1 cellular context compared by ENCODE assay signal in the genomic region with DNA sequence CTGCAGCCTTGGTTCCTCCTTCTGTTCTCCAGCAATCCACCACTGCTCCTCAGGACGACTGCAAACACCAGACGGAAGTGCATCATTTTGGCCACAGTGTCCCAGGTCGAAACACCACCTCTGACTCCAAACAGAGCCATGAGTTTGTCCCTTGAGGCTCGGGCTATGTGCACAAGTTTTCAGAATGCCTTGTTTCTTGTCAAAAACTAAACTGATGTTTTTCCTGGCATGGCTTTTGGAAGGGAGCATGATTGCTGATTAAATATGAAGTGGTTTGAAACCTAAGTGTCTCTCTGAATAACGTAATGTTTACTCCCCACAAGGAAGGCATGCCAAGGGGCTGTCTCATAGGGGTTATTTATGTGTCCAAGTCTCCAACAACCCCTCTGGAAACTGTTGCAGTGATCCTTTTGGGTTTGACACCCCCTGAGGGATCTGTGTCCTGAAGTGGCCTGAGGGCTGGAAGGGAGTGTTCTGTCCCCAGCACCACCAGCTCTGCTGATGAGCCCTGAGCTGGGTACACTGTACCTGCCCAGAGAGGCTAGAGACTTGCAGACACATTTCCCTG.
TF ChIP-seq lines count a peak whose summit lies in the region.

No MANE protein-coding gene starts in this region.

TF ChIP-seq in HEK293, 187 proteins besides CTCF, POLR2A, EP300 and RAD21 (continued from another document and continues in another):
- TF ChIP-seq, protein P1, sequence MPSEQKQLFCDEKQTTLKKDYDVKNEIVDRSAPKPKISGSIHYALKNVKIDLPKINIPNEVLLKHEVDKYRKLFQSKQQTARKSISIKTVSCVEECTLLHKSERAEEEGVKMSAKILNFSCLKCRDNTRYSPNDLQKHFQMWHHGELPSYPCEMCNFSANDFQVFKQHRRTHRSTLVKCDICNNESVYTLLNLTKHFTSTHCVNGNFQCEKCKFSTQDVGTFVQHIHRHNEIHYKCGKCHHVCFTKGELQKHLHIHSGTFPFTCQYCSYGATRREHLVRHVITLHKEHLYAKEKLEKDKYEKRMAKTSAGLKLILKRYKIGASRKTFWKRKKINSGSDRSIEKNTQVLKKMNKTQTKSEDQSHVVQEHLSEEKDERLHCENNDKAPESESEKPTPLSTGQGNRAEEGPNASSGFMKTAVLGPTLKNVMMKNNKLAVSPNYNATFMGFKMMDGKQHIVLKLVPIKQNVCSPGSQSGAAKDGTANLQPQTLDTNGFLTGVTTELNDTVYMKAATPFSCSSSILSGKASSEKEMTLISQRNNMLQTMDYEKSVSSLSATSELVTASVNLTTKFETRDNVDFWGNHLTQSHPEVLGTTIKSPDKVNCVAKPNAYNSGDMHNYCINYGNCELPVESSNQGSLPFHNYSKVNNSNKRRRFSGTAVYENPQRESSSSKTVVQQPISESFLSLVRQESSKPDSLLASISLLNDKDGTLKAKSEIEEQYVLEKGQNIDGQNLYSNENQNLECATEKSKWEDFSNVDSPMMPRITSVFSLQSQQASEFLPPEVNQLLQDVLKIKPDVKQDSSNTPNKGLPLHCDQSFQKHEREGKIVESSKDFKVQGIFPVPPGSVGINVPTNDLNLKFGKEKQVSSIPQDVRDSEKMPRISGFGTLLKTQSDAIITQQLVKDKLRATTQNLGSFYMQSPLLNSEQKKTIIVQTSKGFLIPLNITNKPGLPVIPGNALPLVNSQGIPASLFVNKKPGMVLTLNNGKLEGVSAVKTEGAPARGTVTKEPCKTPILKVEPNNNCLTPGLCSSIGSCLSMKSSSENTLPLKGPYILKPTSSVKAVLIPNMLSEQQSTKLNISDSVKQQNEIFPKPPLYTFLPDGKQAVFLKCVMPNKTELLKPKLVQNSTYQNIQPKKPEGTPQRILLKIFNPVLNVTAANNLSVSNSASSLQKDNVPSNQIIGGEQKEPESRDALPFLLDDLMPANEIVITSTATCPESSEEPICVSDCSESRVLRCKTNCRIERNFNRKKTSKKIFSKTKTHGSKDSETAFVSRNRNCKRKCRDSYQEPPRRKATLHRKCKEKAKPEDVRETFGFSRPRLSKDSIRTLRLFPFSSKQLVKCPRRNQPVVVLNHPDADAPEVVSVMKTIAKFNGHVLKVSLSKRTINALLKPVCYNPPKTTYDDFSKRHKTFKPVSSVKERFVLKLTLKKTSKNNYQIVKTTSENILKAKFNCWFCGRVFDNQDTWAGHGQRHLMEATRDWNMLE (tag by site-specific recombination; conservative IDR thresholded peaks at IDR 0.05; ENCODE audit: low read depth), result no peak
- TF ChIP-seq ZNF837 (tag by site-specific recombination; IDR thresholded peaks at IDR 0.05), result no peak
- TF ChIP-seq ZNF114 (tag by site-specific recombination; IDR thresholded peaks at IDR 0.05), result no peak
- peak; percentile 98 for TF ChIP-seq WT1 (tag by site-specific recombination; IDR thresholded peaks at IDR 0.05)
- TF ChIP-seq, protein P2, sequence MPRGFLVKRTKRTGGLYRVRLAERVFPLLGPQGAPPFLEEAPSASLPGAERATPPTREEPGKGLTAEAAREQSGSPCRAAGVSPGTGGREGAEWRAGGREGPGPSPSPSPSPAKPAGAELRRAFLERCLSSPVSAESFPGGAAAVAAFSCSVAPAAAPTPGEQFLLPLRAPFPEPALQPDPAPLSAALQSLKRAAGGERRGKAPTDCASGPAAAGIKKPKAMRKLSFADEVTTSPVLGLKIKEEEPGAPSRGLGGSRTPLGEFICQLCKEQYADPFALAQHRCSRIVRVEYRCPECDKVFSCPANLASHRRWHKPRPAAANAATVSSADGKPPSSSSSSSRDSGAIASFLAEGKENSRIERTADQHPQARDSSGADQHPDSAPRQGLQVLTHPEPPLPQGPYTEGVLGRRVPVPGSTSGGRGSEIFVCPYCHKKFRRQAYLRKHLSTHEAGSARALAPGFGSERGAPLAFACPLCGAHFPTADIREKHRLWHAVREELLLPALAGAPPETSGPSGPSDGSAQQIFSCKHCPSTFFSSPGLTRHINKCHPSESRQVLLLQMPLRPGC (tag by site-specific recombination; IDR thresholded peaks at IDR 0.05), result no peak
- TF ChIP-seq, protein P3, sequence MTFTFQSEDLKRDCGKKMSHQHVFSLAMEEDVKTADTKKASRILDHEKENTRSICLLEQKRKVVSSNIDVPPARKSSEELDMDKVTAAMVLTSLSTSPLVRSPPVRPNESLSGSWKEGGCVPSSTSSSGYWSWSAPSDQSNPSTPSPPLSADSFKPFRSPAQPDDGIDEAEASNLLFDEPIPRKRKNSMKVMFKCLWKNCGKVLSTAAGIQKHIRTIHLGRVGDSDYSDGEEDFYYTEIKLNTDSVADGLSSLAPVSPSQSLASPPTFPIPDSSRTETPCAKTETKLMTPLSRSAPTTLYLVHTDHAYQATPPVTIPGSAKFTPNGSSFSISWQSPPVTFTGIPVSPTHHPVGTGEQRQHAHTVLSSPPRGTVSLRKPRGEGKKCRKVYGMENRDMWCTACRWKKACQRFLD (tag by site-specific recombination; IDR thresholded peaks at IDR 0.05), result no peak
- TF ChIP-seq, protein P4, sequence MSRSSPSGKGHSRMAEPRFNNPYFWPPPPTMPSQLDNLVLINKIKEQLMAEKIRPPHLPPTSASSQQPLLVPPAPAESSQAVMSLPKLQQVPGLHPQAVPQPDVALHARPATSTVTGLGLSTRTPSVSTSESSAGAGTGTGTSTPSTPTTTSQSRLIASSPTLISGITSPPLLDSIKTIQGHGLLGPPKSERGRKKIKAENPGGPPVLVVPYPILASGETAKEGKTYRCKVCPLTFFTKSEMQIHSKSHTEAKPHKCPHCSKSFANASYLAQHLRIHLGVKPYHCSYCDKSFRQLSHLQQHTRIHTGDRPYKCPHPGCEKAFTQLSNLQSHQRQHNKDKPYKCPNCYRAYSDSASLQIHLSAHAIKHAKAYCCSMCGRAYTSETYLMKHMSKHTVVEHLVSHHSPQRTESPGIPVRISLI (tag by site-specific recombination; IDR thresholded peaks at IDR 0.05), result no peak
- peak; percentile 70 for TF ChIP-seq FEZF1 (tag by site-specific recombination; IDR thresholded peaks at IDR 0.05)
- no peak for TF ChIP-seq ZNF473 (tag by site-specific recombination; IDR thresholded peaks at IDR 0.05)
- TF ChIP-seq, protein P5, sequence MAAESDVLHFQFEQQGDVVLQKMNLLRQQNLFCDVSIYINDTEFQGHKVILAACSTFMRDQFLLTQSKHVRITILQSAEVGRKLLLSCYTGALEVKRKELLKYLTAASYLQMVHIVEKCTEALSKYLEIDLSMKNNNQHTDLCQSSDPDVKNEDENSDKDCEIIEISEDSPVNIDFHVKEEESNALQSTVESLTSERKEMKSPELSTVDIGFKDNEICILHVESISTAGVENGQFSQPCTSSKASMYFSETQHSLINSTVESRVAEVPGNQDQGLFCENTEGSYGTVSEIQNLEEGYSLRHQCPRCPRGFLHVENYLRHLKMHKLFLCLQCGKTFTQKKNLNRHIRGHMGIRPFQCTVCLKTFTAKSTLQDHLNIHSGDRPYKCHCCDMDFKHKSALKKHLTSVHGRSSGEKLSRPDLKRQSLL (tag by site-specific recombination; IDR thresholded peaks at IDR 0.05), result no peak
- TF ChIP-seq MZF1 (tag by site-specific recombination; IDR thresholded peaks at IDR 0.05; ENCODE audit: borderline replicate concordance), result no peak
- no peak for TF ChIP-seq KLF1 (tag by site-specific recombination; IDR thresholded peaks at IDR 0.05)
- TF ChIP-seq MYNN (tag by site-specific recombination; IDR thresholded peaks at IDR 0.05; ENCODE audit: borderline replicate concordance), result no peak
- TF ChIP-seq ZNF19 (tag by site-specific recombination; IDR thresholded peaks at IDR 0.05; ENCODE audit: low read depth), result no peak
- no peak for TF ChIP-seq ZNF558 (tag by site-specific recombination; IDR thresholded peaks at IDR 0.05)
- TF ChIP-seq ZNF16 (tag by site-specific recombination; IDR thresholded peaks at IDR 0.05; ENCODE audit: low read depth), result no peak
- TF ChIP-seq, protein P6, sequence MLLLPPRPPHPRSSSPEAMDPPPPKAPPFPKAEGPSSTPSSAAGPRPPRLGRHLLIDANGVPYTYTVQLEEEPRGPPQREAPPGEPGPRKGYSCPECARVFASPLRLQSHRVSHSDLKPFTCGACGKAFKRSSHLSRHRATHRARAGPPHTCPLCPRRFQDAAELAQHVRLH (tag by site-specific recombination; IDR thresholded peaks at IDR 0.05), result no peak
- no peak for TF ChIP-seq ZNF548 (tag by site-specific recombination; IDR thresholded peaks at IDR 0.05)
- no peak for TF ChIP-seq TCF7L2 (IDR thresholded peaks at IDR 0.05; ENCODE audit: borderline replicate concordance, low read depth, low read length)
- TF ChIP-seq ZNF433 (tag by site-specific recombination; IDR thresholded peaks at IDR 0.05; ENCODE audit: low read depth), result no peak
- TF ChIP-seq ZNF416 (tag by site-specific recombination; IDR thresholded peaks at IDR 0.05), result no peak
- no peak for TF ChIP-seq ZNF354C (tag by site-specific recombination; IDR thresholded peaks at IDR 0.05; ENCODE audit: borderline replicate concordance, low read depth)
- no peak for TF ChIP-seq ZNF510 (tag by site-specific recombination; IDR thresholded peaks at IDR 0.05; ENCODE audit: insufficient replicate concordance)
- TF ChIP-seq ZNF624 (tag by site-specific recombination; IDR thresholded peaks at IDR 0.05), result no peak
- no peak for TF ChIP-seq ZNF768 (tag by site-specific recombination; IDR thresholded peaks at IDR 0.05)
- TF ChIP-seq, protein P7, sequence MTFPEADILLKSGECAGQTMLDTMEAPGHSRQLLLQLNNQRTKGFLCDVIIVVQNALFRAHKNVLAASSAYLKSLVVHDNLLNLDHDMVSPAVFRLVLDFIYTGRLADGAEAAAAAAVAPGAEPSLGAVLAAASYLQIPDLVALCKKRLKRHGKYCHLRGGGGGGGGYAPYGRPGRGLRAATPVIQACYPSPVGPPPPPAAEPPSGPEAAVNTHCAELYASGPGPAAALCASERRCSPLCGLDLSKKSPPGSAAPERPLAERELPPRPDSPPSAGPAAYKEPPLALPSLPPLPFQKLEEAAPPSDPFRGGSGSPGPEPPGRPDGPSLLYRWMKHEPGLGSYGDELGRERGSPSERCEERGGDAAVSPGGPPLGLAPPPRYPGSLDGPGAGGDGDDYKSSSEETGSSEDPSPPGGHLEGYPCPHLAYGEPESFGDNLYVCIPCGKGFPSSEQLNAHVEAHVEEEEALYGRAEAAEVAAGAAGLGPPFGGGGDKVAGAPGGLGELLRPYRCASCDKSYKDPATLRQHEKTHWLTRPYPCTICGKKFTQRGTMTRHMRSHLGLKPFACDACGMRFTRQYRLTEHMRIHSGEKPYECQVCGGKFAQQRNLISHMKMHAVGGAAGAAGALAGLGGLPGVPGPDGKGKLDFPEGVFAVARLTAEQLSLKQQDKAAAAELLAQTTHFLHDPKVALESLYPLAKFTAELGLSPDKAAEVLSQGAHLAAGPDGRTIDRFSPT (tag by site-specific recombination; IDR thresholded peaks at IDR 0.05), result no peak
- TF ChIP-seq PRDM1 (tag by site-specific recombination; IDR thresholded peaks at IDR 0.05), result no peak
- no peak for TF ChIP-seq ZNF521 (tag by site-specific recombination; IDR thresholded peaks at IDR 0.05)
- TF ChIP-seq ZNF23 (tag by site-specific recombination; IDR thresholded peaks at IDR 0.05; ENCODE audit: borderline replicate concordance), result no peak
- TF ChIP-seq, protein P8, sequence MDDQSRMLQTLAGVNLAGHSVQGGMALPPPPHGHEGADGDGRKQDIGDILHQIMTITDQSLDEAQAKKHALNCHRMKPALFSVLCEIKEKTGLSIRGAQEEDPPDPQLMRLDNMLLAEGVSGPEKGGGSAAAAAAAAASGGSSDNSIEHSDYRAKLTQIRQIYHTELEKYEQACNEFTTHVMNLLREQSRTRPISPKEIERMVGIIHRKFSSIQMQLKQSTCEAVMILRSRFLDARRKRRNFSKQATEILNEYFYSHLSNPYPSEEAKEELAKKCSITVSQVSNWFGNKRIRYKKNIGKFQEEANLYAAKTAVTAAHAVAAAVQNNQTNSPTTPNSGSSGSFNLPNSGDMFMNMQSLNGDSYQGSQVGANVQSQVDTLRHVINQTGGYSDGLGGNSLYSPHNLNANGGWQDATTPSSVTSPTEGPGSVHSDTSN (CRISPR knock-in tag; IDR thresholded peaks at IDR 0.05), result no peak
- no peak for TF ChIP-seq ZBTB8A (tag by site-specific recombination; IDR thresholded peaks at IDR 0.05)
- no peak for TF ChIP-seq ZNF394 (tag by site-specific recombination; IDR thresholded peaks at IDR 0.05; ENCODE audit: borderline replicate concordance)
- no peak for TF ChIP-seq ZNF747 (tag by site-specific recombination; IDR thresholded peaks at IDR 0.05)
- TF ChIP-seq, protein P9, sequence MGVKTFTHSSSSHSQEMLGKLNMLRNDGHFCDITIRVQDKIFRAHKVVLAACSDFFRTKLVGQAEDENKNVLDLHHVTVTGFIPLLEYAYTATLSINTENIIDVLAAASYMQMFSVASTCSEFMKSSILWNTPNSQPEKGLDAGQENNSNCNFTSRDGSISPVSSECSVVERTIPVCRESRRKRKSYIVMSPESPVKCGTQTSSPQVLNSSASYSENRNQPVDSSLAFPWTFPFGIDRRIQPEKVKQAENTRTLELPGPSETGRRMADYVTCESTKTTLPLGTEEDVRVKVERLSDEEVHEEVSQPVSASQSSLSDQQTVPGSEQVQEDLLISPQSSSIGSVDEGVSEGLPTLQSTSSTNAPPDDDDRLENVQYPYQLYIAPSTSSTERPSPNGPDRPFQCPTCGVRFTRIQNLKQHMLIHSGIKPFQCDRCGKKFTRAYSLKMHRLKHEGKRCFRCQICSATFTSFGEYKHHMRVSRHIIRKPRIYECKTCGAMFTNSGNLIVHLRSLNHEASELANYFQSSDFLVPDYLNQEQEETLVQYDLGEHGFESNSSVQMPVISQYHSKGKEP (tag by site-specific recombination; IDR thresholded peaks at IDR 0.05), result 0 out of 2 replicates have a peak, but pooled peaks have one; percentile 18
- no peak for TF ChIP-seq ZNF623 (tag by site-specific recombination; IDR thresholded peaks at IDR 0.05)
- TF ChIP-seq, protein P10, sequence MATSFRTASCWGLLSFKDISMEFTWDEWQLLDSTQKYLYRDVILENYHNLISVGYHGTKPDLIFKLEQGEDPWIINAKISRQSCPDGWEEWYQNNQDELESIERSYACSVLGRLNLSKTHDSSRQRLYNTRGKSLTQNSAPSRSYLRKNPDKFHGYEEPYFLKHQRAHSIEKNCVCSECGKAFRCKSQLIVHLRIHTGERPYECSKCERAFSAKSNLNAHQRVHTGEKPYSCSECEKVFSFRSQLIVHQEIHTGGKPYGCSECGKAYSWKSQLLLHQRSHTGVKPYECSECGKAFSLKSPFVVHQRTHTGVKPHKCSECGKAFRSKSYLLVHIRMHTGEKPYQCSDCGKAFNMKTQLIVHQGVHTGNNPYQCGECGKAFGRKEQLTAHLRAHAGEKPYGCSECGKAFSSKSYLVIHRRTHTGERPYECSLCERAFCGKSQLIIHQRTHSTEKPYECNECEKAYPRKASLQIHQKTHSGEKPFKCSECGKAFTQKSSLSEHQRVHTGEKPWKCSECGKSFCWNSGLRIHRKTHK (tag by site-specific recombination; IDR thresholded peaks at IDR 0.05), result no peak
- TF ChIP-seq ZNF133 (tag by site-specific recombination; IDR thresholded peaks at IDR 0.05), result no peak
- TF ChIP-seq ZNF621 (tag by site-specific recombination; IDR thresholded peaks at IDR 0.05), result no peak
- TF ChIP-seq ZNF324 (tag by site-specific recombination; IDR thresholded peaks at IDR 0.05), result no peak
- no peak for TF ChIP-seq SP3 (tag by site-specific recombination; IDR thresholded peaks at IDR 0.05)
- no peak for TF ChIP-seq ZFHX2 (tag by site-specific recombination; conservative IDR thresholded peaks at IDR 0.05)
- TF ChIP-seq ZNF132 (tag by site-specific recombination; IDR thresholded peaks at IDR 0.05; ENCODE audit: borderline replicate concordance), result no peak
- TF ChIP-seq ZNF776 (tag by site-specific recombination; IDR thresholded peaks at IDR 0.05; ENCODE audit: borderline replicate concordance), result no peak
- no peak for TF ChIP-seq ZFP37 (tag by site-specific recombination; IDR thresholded peaks at IDR 0.05)
